ENCODE assay signal across 12 cellular contexts in genomic region chr10:110168601-110169481, GRCh38. TPM values are rescaled to one million over a fixed set of nuclear protein-coding genes. Genes with fewer than 3 reads are reported as not detected.
DNase-seq lines count a peak whose midpoint lies in the region; ATAC-seq, FAIRE-seq and TF ChIP-seq lines count a peak whose summit lies in the region.
"Had no signal": no experiment of that assay in that cellular context is flagged by ENCODE, and none has a peak within 500 bp of the region (broad histone marks: within the 10 kb centered on the region; RNA-seq: fewer than 3 reads in every experiment).

No MANE protein-coding gene starts in this region.

- FAIRE-seq in GM12891 (lab: Jason Lieb, UNC) (peak; percentile 71), GM19239 (lab: Jason Lieb, UNC) (no peak)

- peaks cover 22% of the 10 kb centered on the region for H3K4me1 Mint-ChIP-seq in activated T-helper 2 cell treated with anti-CD3 and anti-CD28 coated beads, Interferon-gamma antibody, Interleukin-2, Interleukin-4, amounts not matched to agents 10 μg/mL and 5 μg/mL and 100 μg/mL, durations not matched to agents 14 hours and 24 hours and 36 hours (ENCODE audit: low read depth)

- H3K36me3 Mint-ChIP-seq in activated T-helper 2 cell treated with anti-CD3 and anti-CD28 coated beads, Interferon-gamma antibody, Interleukin-2, Interleukin-4, amounts not matched to agents 10 μg/mL and 5 μg/mL and 100 μg/mL, durations not matched to agents 14 hours and 24 hours and 36 hours (ENCODE audit: low read depth): no peaks in the 10 kb centered on the region
- H3K36me3 Mint-ChIP-seq: IgD-negative memory B cell had no signal

- H3K9me3 ChIP-seq in mucosa of descending colon: no peaks in the 10 kb centered on the region

- H3K4me1 ChIP-seq in mucosa of descending colon (ENCODE audit: low read depth): peaks cover 25% of the 10 kb centered on the region

- ATAC-seq in HG02852 (IDR thresholded peaks at IDR 0.05; ENCODE audit: unreplicated experiment): peak; percentile 78
- peak; percentile 84 for ATAC-seq in mucosa of descending colon
- no peak for ATAC-seq in HG03039 (IDR thresholded peaks at IDR 0.05; ENCODE audit: unreplicated experiment)

- H3K36me3 ChIP-seq in mucosa of descending colon (ENCODE audit: low read depth): no peaks in the 10 kb centered on the region

- intact Hi-C loops in mucosa of descending colon (cut with DNase I, micrococcal nuclease): no loop called here
- intact Hi-C loops in activated T-helper 2 cell treated with anti-CD3 and anti-CD28 coated beads, Interferon-gamma antibody, Interleukin-2, Interleukin-4, amounts not matched to agents 10 μg/mL and 5 μg/mL and 100 μg/mL, durations not matched to agents 14 hours and 24 hours and 36 hours (cut with micrococcal nuclease): no loop called here

- no peak overlapping the region for H3K4me3 Mint-ChIP-seq in activated T-helper 2 cell treated with anti-CD3 and anti-CD28 coated beads, Interferon-gamma antibody, Interleukin-2, Interleukin-4, amounts not matched to agents 10 μg/mL and 5 μg/mL and 100 μg/mL, durations not matched to agents 14 hours and 24 hours and 36 hours (ENCODE audit: low read depth)
- H3K4me3 Mint-ChIP-seq: activated T-helper 1 cell treated with anti-CD3 and anti-CD28 coated beads, Interleukin-12 subunit alpha, Interleukin-12 subunit beta, Interleukin-2, Interleukin-4 antibody, amounts not matched to agents 30 ng/mL and 10 ng/mL and 1 ng/mL, durations not matched to agents 14 hours and 24 hours and 36 hours; IgD-negative memory B cell; T-helper 1 cell treated with Interleukin-12 subunit alpha and Interleukin-12 subunit beta and Interleukin-4 antibody, amounts not matched to agents 30 μg/mL and 1 μg/mL, for 36 hours had no signal

- DNase-seq in GM12891 (ENCODE audit: insufficient read length, low spot score) (no peak), cerebellar cortex (ENCODE audit: low spot score) (peak; percentile 33), mucosa of descending colon (peak in 1 of 3 donors; percentile 47), OCI-M1 (lab: John Stamatoyannopoulos, UW) (no peak), GM19239 (ENCODE audit: insufficient read length, low spot score) (no peak)
- no peak for DNase-seq in activated T-helper 2 cell treated with anti-CD3 and anti-CD28 coated beads, Interferon-gamma antibody, Interleukin-2, Interleukin-4, amounts not matched to agents 10 μg/mL and 5 μg/mL and 100 μg/mL, durations not matched to agents 14 hours and 24 hours and 36 hours (ENCODE audit: low spot score)
- DNase-seq: NCI-H526 had no signal

- no peak overlapping the region for H3K4me3 ChIP-seq in mucosa of descending colon

- peaks cover 79% of the 10 kb centered on the region for H3K27me3 Mint-ChIP-seq in activated T-helper 2 cell treated with anti-CD3 and anti-CD28 coated beads, Interferon-gamma antibody, Interleukin-2, Interleukin-4, amounts not matched to agents 10 μg/mL and 5 μg/mL and 100 μg/mL, durations not matched to agents 14 hours and 24 hours and 36 hours (ENCODE audit: low read depth)

- H3K9me3 Mint-ChIP-seq in activated T-helper 2 cell treated with anti-CD3 and anti-CD28 coated beads, Interferon-gamma antibody, Interleukin-2, Interleukin-4, amounts not matched to agents 10 μg/mL and 5 μg/mL and 100 μg/mL, durations not matched to agents 14 hours and 24 hours and 36 hours: no peaks in the 10 kb centered on the region
- H3K9me3 Mint-ChIP-seq: activated T-helper 1 cell treated with anti-CD3 and anti-CD28 coated beads, Interleukin-12 subunit alpha, Interleukin-12 subunit beta, Interleukin-2, Interleukin-4 antibody, amounts not matched to agents 30 ng/mL and 10 ng/mL and 1 ng/mL, durations not matched to agents 14 hours and 24 hours and 36 hours; T-helper 1 cell treated with Interleukin-12 subunit alpha and Interleukin-12 subunit beta and Interleukin-4 antibody, amounts not matched to agents 30 μg/mL and 1 μg/mL, for 36 hours had no signal

- no peak overlapping the region for H3K27ac Mint-ChIP-seq in activated T-helper 2 cell treated with anti-CD3 and anti-CD28 coated beads, Interferon-gamma antibody, Interleukin-2, Interleukin-4, amounts not matched to agents 10 μg/mL and 5 μg/mL and 100 μg/mL, durations not matched to agents 14 hours and 24 hours and 36 hours
- H3K27ac Mint-ChIP-seq: activated T-helper 1 cell treated with anti-CD3 and anti-CD28 coated beads, Interleukin-12 subunit alpha, Interleukin-12 subunit beta, Interleukin-2, Interleukin-4 antibody, amounts not matched to agents 30 ng/mL and 10 ng/mL and 1 ng/mL, durations not matched to agents 14 hours and 24 hours and 36 hours; IgD-negative memory B cell; T-helper 1 cell treated with Interleukin-12 subunit alpha and Interleukin-12 subunit beta and Interleukin-4 antibody, amounts not matched to agents 30 μg/mL and 1 μg/mL, for 36 hours had no signal

- TF ChIP-seq POLR2A in GM12891 (IDR thresholded peaks at IDR 0.05; ENCODE audit: low read depth, low read length): no peak

- no peak for TF ChIP-seq CTCF in mucosa of descending colon (IDR thresholded peaks at IDR 0.05)

TF ChIP-seq in GM12891, 5 proteins besides CTCF, POLR2A, EP300 and RAD21:
- TF ChIP-seq POU2F2 (IDR thresholded peaks at IDR 0.05; ENCODE audit: low read depth, low read length): no peak
- no peak for TF ChIP-seq PAX5 (IDR thresholded peaks at IDR 0.05; ENCODE audit: insufficient read depth, low read length, severe bottlenecking)
- TF ChIP-seq POLR2AphosphoS5 (IDR thresholded peaks at IDR 0.05; ENCODE audit: low read depth, low read length): no peak
- no peak for TF ChIP-seq SPI1 (IDR thresholded peaks at IDR 0.05; ENCODE audit: low read depth, low read length)
- TF ChIP-seq TAF1 (IDR thresholded peaks at IDR 0.05; ENCODE audit: low read depth, low read length): no peak

RNA-seq across cellular contexts. Expression of gene MXI1, which starts 38.6 kb away (rescaled TPM):
- polyA plus RNA-seq in GM12891 (2012; ENCODE audit: low read depth, missing spikeins): 12.5 TPM
- 100 to 1,000 TPM; 112 to 144 (median 139) TPM for total RNA-seq in mucosa of descending colon
- 12.2 and 14.6 TPM in 2 replicates for total RNA-seq in activated T-helper 2 cell treated with anti-CD3 and anti-CD28 coated beads, Interferon-gamma antibody, Interleukin-2, Interleukin-4, amounts not matched to agents 10 μg/mL and 5 μg/mL and 100 μg/mL, durations not matched to agents 14 hours and 24 hours and 36 hours
